10 cellular contexts compared by ENCODE assay signal in the genomic region with DNA sequence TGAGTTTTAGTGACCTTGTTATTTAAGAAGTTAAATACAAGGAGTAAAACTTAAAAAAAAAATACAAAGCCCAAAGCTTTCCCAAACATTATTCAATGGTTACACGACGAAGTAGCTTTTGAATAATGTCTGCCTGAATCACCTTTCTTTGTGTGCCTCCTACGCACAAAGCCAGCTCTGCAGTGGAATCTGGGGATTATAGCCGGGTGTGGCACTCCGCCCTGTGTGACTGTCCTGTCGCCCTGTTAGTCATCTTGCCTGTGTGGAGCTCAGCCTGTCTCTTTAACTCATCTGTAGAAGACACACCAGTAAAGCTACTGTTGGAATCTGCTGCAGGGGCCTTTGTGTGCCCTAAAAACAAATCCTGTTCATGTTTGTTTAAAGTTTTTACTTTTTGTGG.
A peak's percentile ranks its signal among the peaks of the same experiment; 100 is the strongest.
DNase-seq lines count a peak whose midpoint lies in the region; ATAC-seq and TF ChIP-seq lines count a peak whose summit lies in the region.
"Had no signal": no experiment of that assay in that cellular context is flagged by ENCODE, and none has a peak within 500 bp of the region (broad histone marks: within the 10 kb centered on the region; RNA-seq: fewer than 3 reads in every experiment).

No MANE protein-coding gene starts in this region.

- peak; percentile 41 for DNase-seq in activated CD4-positive, alpha-beta T cell treated with anti-CD3 and anti-CD28 coated beads for 36 hours
- no peak for DNase-seq in activated CD4-positive, alpha-beta T cell treated with anti-CD3 and anti-CD28 coated beads for 1 hour
- peak; percentile 67 for DNase-seq in NOMO-1 treated with DMSO at 0.1 percent for 48 hours (lab: John Stamatoyannopoulos, UW; ENCODE audit: unreplicated experiment)
- peak; percentile 51 for DNase-seq in dedifferentiated amniotic fluid mesenchymal stem cell (ENCODE audit: extremely low spot score)
- DNase-seq in retinal pigment epithelial cell (ENCODE audit: low read depth): peak; percentile 59
- no peak for DNase-seq in cardiac septum (ENCODE audit: low spot score)
- DNase-seq: hippocampal formation, T1000 had no signal

- H3K9me3 Mint-ChIP-seq in activated CD4-positive, alpha-beta T cell treated with anti-CD3 and anti-CD28 coated beads for 36 hours (ENCODE audit: low read depth): no peaks in the 10 kb centered on the region

- peaks cover 38% of the 10 kb centered on the region for H3K36me3 Mint-ChIP-seq in activated CD4-positive, alpha-beta T cell treated with anti-CD3 and anti-CD28 coated beads for 36 hours (ENCODE audit: low read depth)

- H3K4me1 Mint-ChIP-seq in activated CD4-positive, alpha-beta T cell treated with anti-CD3 and anti-CD28 coated beads for 36 hours: peaks cover 37% of the 10 kb centered on the region

- H3K4me3 Mint-ChIP-seq in activated CD4-positive, alpha-beta T cell treated with anti-CD3 and anti-CD28 coated beads for 36 hours: no peak overlapping the region

- H3K27me3 Mint-ChIP-seq in activated CD4-positive, alpha-beta T cell treated with anti-CD3 and anti-CD28 coated beads for 36 hours: no peaks in the 10 kb centered on the region

- H3K27ac Mint-ChIP-seq in activated CD4-positive, alpha-beta T cell treated with anti-CD3 and anti-CD28 coated beads for 36 hours: no peak overlapping the region

- peak; percentile 73 for ATAC-seq in activated CD4-positive, alpha-beta T cell treated with anti-CD3 and anti-CD28 coated beads for 36 hours
- ATAC-seq in HG03520 (IDR thresholded peaks at IDR 0.05; ENCODE audit: unreplicated experiment) (no peak), HG02840 (IDR thresholded peaks at IDR 0.05; ENCODE audit: low FRiP score, unreplicated experiment) (no peak)

- CTCF ChIA-PET in activated CD4-positive, alpha-beta T cell treated with anti-CD3 and anti-CD28 coated beads for 36 hours (lab: Charles Lee): interaction anchor here (0.7 to 1.7 kb wide), 5 partner anchors 13 to 247 kb away, joined by 3 to 10 read pairs (median 4); no protein-coding TSS in a partner anchor

- POLR2A ChIA-PET in activated CD4-positive, alpha-beta T cell treated with anti-CD3 and anti-CD28 coated beads for 36 hours (lab: Charles Lee): no interaction called here

- TF ChIP-seq CTCF in retinal pigment epithelial cell (conservative IDR thresholded peaks at IDR 0.05; ENCODE audit: low read depth, low read length): no peak

- H3K4me3 ChIP-seq in retinal pigment epithelial cell (ENCODE audit: low read length): no peak overlapping the region

- intact Hi-C loops in activated CD4-positive, alpha-beta T cell treated with anti-CD3 and anti-CD28 coated beads for 36 hours (cut with DNase I, micrococcal nuclease): no loop called here
- intact Hi-C loops in cardiac septum (cut with DNase I): no loop called here

Comparison
In these comparisons a context has a peak if more than half of its experiments do, and no peak if none do; other contexts are left out.
1. DNase-seq: peak in activated CD4-positive, alpha-beta T cell treated with anti-CD3 and anti-CD28 coated beads for 36 hours (single experiment), NOMO-1 treated with DMSO at 0.1 percent for 48 hours (single experiment), dedifferentiated amniotic fluid mesenchymal stem cell (single experiment) and retinal pigment epithelial cell (single experiment); none in activated CD4-positive, alpha-beta T cell treated with anti-CD3 and anti-CD28 coated beads for 1 hour (single experiment) and cardiac septum (single experiment).